In genomic region chr10:35517431-35518181, GRCh38 we compare ENCODE assay signal across 16 cellular contexts.
DNase-seq lines count a peak whose midpoint lies in the region; ATAC-seq and TF ChIP-seq lines count a peak whose summit lies in the region.
"Had no signal": no experiment of that assay in that cellular context is flagged by ENCODE, and none has a peak within 500 bp of the region (broad histone marks: within the 10 kb centered on the region; RNA-seq: fewer than 3 reads in every experiment).

No MANE protein-coding gene starts in this region.

- no peaks in the 10 kb centered on the region for H3K9me3 Mint-ChIP-seq in activated T-cell treated with anti-CD3 and anti-CD28 coated beads, Interleukin-2, amount 50 U/mL, for 4 hours
- H3K9me3 Mint-ChIP-seq: CD4-positive, alpha-beta memory T cell; GM23338 had no signal

- no peak overlapping the region for H3K4me3 ChIP-seq in gastroesophageal sphincter
- H3K4me3 ChIP-seq: GM23338, prostate gland, tibial nerve had no signal

- ATAC-seq in gastroesophageal sphincter, result peak; percentile 28
- ATAC-seq in activated T-cell treated with anti-CD3 and anti-CD28 coated beads, Interleukin-2, amount 50 U/mL, for 4 hours, result no peak
- ATAC-seq: activated CD8-positive, alpha-beta memory T cell treated with anti-CD3 and anti-CD28 coated beads, Interleukin-2, amount 10 ng/mL, durations not matched to agents 7 days and 5 days; GM23338 had no signal

- H3K27me3 Mint-ChIP-seq in activated T-cell treated with anti-CD3 and anti-CD28 coated beads, Interleukin-2, amount 50 U/mL, for 4 hours (ENCODE audit: low read depth), result no peaks in the 10 kb centered on the region
- H3K27me3 Mint-ChIP-seq: activated CD8-positive, alpha-beta memory T cell treated with anti-CD3 and anti-CD28 coated beads, Interleukin-2, amount 10 ng/mL, durations not matched to agents 7 days and 5 days; CD4-positive, alpha-beta memory T cell had no signal

- H3K9me3 ChIP-seq in gastroesophageal sphincter, result no peaks in the 10 kb centered on the region
- H3K9me3 ChIP-seq: prostate gland, tibial nerve had no signal

- H3K27me3 ChIP-seq in gastroesophageal sphincter, result no peaks in the 10 kb centered on the region
- H3K27me3 ChIP-seq: tibial nerve had no signal

- H3K4me3 Mint-ChIP-seq in activated T-cell treated with anti-CD3 and anti-CD28 coated beads, Interleukin-2, amount 50 U/mL, for 4 hours, result no peak overlapping the region
- H3K4me3 Mint-ChIP-seq: activated CD8-positive, alpha-beta memory T cell treated with anti-CD3 and anti-CD28 coated beads, Interleukin-2, amount 10 ng/mL, durations not matched to agents 7 days and 5 days; CD4-positive, alpha-beta memory T cell; GM23338 had no signal

- DNase-seq in COLO829 (ENCODE audit: low spot score) (peak; percentile 5), pons (ENCODE audit: low spot score) (peak; percentile 74), NAMALWA (ENCODE audit: low spot score) (no peak), NCI-H446 treated with DMSO at 0.1 percent for 48 hours (lab: John Stamatoyannopoulos, UW) (no peak), SKM-1 treated with dmso at 0.1 percent for 144 hours (lab: John Stamatoyannopoulos, UW; ENCODE audit: unreplicated experiment) (no peak)
- no peak for DNase-seq in activated T-cell treated with anti-CD3 and anti-CD28 coated beads, Interleukin-2, amount 50 U/mL, for 4 hours
- DNase-seq: activated CD8-positive, alpha-beta memory T cell treated with anti-CD3 and anti-CD28 coated beads, Interleukin-2, amount 10 ng/mL, durations not matched to agents 7 days and 5 days; CD4-positive, alpha-beta memory T cell; KBM-7; kidney glomerular epithelial cell; NCI-H2107 had no signal

- H3K4me1 Mint-ChIP-seq in activated T-cell treated with anti-CD3 and anti-CD28 coated beads, Interleukin-2, amount 50 U/mL, for 4 hours (ENCODE audit: low read depth), result peaks cover 28% of the 10 kb centered on the region
- H3K4me1 Mint-ChIP-seq: activated CD8-positive, alpha-beta memory T cell treated with anti-CD3 and anti-CD28 coated beads, Interleukin-2, amount 10 ng/mL, durations not matched to agents 7 days and 5 days had no signal

- TF ChIP-seq EP300 in gastroesophageal sphincter (IDR thresholded peaks at IDR 0.05), result no peak

- no peak for TF ChIP-seq POLR2A in gastroesophageal sphincter (IDR thresholded peaks at IDR 0.05)

- peaks cover 0 to 7% of the 10 kb centered on the region in 2 donors for H3K36me3 ChIP-seq in gastroesophageal sphincter
- H3K36me3 ChIP-seq: prostate gland had no signal

- no peaks in the 10 kb centered on the region for H3K4me1 ChIP-seq in gastroesophageal sphincter
- H3K4me1 ChIP-seq: prostate gland had no signal

- no peak for TF ChIP-seq CTCF in gastroesophageal sphincter (IDR thresholded peaks at IDR 0.05)

- 85 to 92% methylated on average over 1 to 2 of the region's 11 CpGs for WGBS in gastroesophageal sphincter (ENCODE audit: low coverage in 1 of 2), 2 donors

- H3K27ac ChIP-seq in angular gyrus (ENCODE audit: low read depth, low read length) (peak overlapping the region; percentile 67), gastroesophageal sphincter (no peak overlapping the region)
- H3K27ac ChIP-seq: prostate gland had no signal

- peaks cover 2% of the 10 kb centered on the region for H3K36me3 Mint-ChIP-seq in activated T-cell treated with anti-CD3 and anti-CD28 coated beads, Interleukin-2, amount 50 U/mL, for 4 hours (ENCODE audit: insufficient read depth)
- H3K36me3 Mint-ChIP-seq: activated CD8-positive, alpha-beta memory T cell treated with anti-CD3 and anti-CD28 coated beads, Interleukin-2, amount 10 ng/mL, durations not matched to agents 7 days and 5 days had no signal

Comparison
In these comparisons a context has a peak if more than half of its experiments do, and no peak if none do; other contexts are left out.
1. DNase-seq: peak in COLO829 (single experiment) and pons (single experiment); none in activated T-cell treated with anti-CD3 and anti-CD28 coated beads, Interleukin-2, amount 50 U/mL, for 4 hours (single experiment), NAMALWA (single experiment), NCI-H446 treated with DMSO at 0.1 percent for 48 hours (single experiment) and SKM-1 treated with dmso at 0.1 percent for 144 hours (single experiment).